14 cellular contexts compared by ENCODE assay signal in genomic region chr9:92036411-92036746, GRCh38.
"Had no signal": no experiment of that assay in that cellular context is flagged by ENCODE, and none has a peak within 500 bp of the region (broad histone marks: within the 10 kb centered on the region; RNA-seq: fewer than 3 reads in every experiment).

No MANE protein-coding gene starts in this region.

- ATAC-seq: activated naive CD8-positive, alpha-beta T cell treated with anti-CD3 and anti-CD28 coated beads, Interleukin-2, amount 50 U/mL, for 24 hours; natural killer cell; T-cell had no signal

- H3K9me3 ChIP-seq: breast epithelium, testis had no signal

- H3K27me3 ChIP-seq: ascending aorta, breast epithelium, spleen, testis had no signal

- DNase-seq: activated CD4-positive, CD25-positive, alpha-beta regulatory T cell treated with anti-CD3 and anti-CD28 coated beads, Interleukin-2, amount 50 U/mL, for 72 hours; activated naive CD4-positive, alpha-beta T cell treated with anti-CD3 and anti-CD28 coated beads for 36 hours; activated naive CD8-positive, alpha-beta T cell treated with anti-CD3 and anti-CD28 coated beads, Interleukin-2, amount 50 U/mL, for 24 hours; endodermal cell; glutamatergic neuron; immature natural killer cell; natural killer cell; SK-N-SH; spleen; T-cell; T-helper 9 cell; testis had no signal

- H3K4me1 ChIP-seq: ascending aorta, breast epithelium, spleen, testis had no signal

- H3K9me2 ChIP-seq: SK-N-SH had no signal

- H3K4me3 ChIP-seq: ascending aorta, breast epithelium, spleen, testis had no signal

- H3K4me2 ChIP-seq: SK-N-SH had no signal

- H3K27ac ChIP-seq: ascending aorta, spleen, testis had no signal

- H3K9ac ChIP-seq: SK-N-SH had no signal
